ENCODE assay signal across 11 cellular contexts in the genomic region with DNA sequence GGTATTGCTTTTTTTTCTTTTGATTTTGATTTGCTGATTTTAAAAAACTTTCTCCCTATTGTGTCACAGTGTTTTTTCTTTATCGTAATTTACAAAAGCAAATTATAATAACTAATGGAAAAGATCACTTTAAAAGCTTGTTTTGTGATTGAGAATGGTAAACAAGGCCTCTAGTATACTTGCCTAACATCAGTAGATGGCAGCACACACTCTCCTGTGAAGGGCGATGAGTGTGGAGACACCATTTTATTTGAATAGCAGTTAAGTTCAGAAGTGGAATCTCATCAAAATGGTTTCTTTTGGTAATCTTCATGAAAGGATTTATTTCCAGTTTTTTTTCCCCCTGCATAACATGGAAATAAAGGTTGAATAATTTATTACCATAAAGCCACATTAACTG.
DNase-seq lines count a peak whose midpoint lies in the region; ATAC-seq and TF ChIP-seq lines count a peak whose summit lies in the region.
"Had no signal": no experiment of that assay in that cellular context is flagged by ENCODE, and none has a peak within 500 bp of the region (broad histone marks: within the 10 kb centered on the region; RNA-seq: fewer than 3 reads in every experiment).

No MANE protein-coding gene starts in this region.

- DNase-seq in COLO829 (ENCODE audit: low spot score) (peak; percentile 8), IMR-90 (peak; percentile 0), SHP77 (lab: John Stamatoyannopoulos, UW) (peak; percentile 7 to 12), iPS-NIHi7 (ENCODE audit: extremely low spot score) (peak; percentile 49), HuH-7.5 (ENCODE audit: low spot score) (no peak), HK-2 (ENCODE audit: unreplicated experiment) (no peak)
- no peak for DNase-seq in CD4-positive, alpha-beta T cell
- no peak for DNase-seq in activated CD8-positive, alpha-beta memory T cell treated with anti-CD3 and anti-CD28 coated beads, Interleukin-2, amount 50 U/mL, for 4 hours
- DNase-seq: RPMI8226, upper lobe of left lung had no signal

- no peak overlapping the region for H4K8ac ChIP-seq in IMR-90 (ENCODE audit: low read depth in 2 of 2, low read length in 2 of 2)

- dilution Hi-C loops in IMR-90 (cut with HindIII; ENCODE audit: low sequenced_read_pairs, unreplicated experiment): no loop called here

- TF ChIP-seq CTCF in IMR-90 (conservative IDR thresholded peaks at IDR 0.05; ENCODE audit: low read depth, low read length): no peak
- TF ChIP-seq CTCF in CD4-positive, alpha-beta T cell (IDR thresholded peaks at IDR 0.05): no peak

- no peaks in the 10 kb centered on the region for H3K9me1 ChIP-seq in IMR-90 (ENCODE audit: insufficient read depth, low read length)

- no peak overlapping the region for H3K4me2 ChIP-seq in IMR-90 (ENCODE audit: low read depth, low read length)

- no peak overlapping the region for H3K23ac ChIP-seq in IMR-90 (ENCODE audit: low read depth, low read length)

- H3K4me1 ChIP-seq in IMR-90 (ENCODE audit: control insufficient read depth, insufficient read depth, low read length): no peaks in the 10 kb centered on the region
- H3K4me1 ChIP-seq: upper lobe of left lung had no signal

- no peaks in the 10 kb centered on the region for H3K9me3 ChIP-seq in IMR-90 (ENCODE audit: control insufficient read depth, insufficient read depth, low read length)
- H3K9me3 ChIP-seq in CD4-positive, alpha-beta T cell (ENCODE audit: control insufficient read depth, low read length): no peaks in the 10 kb centered on the region
- H3K9me3 ChIP-seq: upper lobe of left lung had no signal

- no peak overlapping the region for H4K5ac ChIP-seq in IMR-90 (ENCODE audit: low read depth, low read length)

- no peak for TF ChIP-seq RAD21 in IMR-90 (IDR thresholded peaks at IDR 0.05; ENCODE audit: low read length)

- H3K9ac ChIP-seq in IMR-90 (ENCODE audit: low read depth, low read length): no peak overlapping the region

- no peak overlapping the region for H2BK120ac ChIP-seq in IMR-90 (ENCODE audit: low read depth, low read length)

- no peak overlapping the region for H3K56ac ChIP-seq in IMR-90 (ENCODE audit: extremely low read depth, insufficient read depth, low read length)

- intact Hi-C loops in IMR-90 (cut with micrococcal nuclease): no loop called here
- intact Hi-C loops in CD4-positive, alpha-beta T cell (cut with DNase I, micrococcal nuclease): no loop called here

- no peak overlapping the region for H2BK5ac ChIP-seq in IMR-90 (ENCODE audit: low read depth, low read length, poor library complexity, severe bottlenecking)

- POLR2A ChIA-PET in IMR-90 (lab: Charles Lee; ENCODE audit: unreplicated experiment): no interaction called here
- POLR2A ChIA-PET in CD4-positive, alpha-beta T cell (lab: Charles Lee): no interaction called here

- no peak overlapping the region for H2BK20ac ChIP-seq in IMR-90 (ENCODE audit: low read depth, low read length)

- no peak overlapping the region for H3K4ac ChIP-seq in IMR-90 (ENCODE audit: low read depth, low read length)

- H3K36me3 ChIP-seq in IMR-90 (ENCODE audit: control insufficient read depth, insufficient read depth, low read length): no peaks in the 10 kb centered on the region
- H3K36me3 ChIP-seq: upper lobe of left lung had no signal

- H4K91ac ChIP-seq in IMR-90 (ENCODE audit: insufficient read depth, low read depth, low read length): no peak overlapping the region

- no peak overlapping the region for H3K27ac ChIP-seq in IMR-90 (ENCODE audit: insufficient read depth, low read length)
- H3K27ac ChIP-seq in CD4-positive, alpha-beta T cell (ENCODE audit: low read depth, low read length): no peak overlapping the region
- H3K27ac ChIP-seq: upper lobe of left lung had no signal

- no peaks in the 10 kb centered on the region for H3K9me3 Mint-ChIP-seq in CD4-positive, alpha-beta T cell
- H3K9me3 Mint-ChIP-seq: central memory CD8-positive, alpha-beta T cell had no signal

- TF ChIP-seq POLR2A in IMR-90 (IDR thresholded peaks at IDR 0.05; ENCODE audit: low read depth, low read length): no peak

- CTCF ChIA-PET in IMR-90 (lab: Yijun Ruan, JAX): no interaction called here
- CTCF ChIA-PET in CD4-positive, alpha-beta T cell (lab: Charles Lee): no interaction called here

- no CpG with 5 or more reads among the region's 2 CpGs for WGBS in IMR-90 (ENCODE audit: extremely low coverage in 2 of 2, insufficient read length in 1 of 2), 2 experiments

- in situ Hi-C loops in IMR-90 (cut with MboI; ENCODE audit: low sequenced_read_pairs): no loop called here

- ATAC-seq in IMR-90 (ENCODE audit: low read depth): no peak
- no peak for ATAC-seq in CD4-positive, alpha-beta T cell (ENCODE audit: poor library complexity)

- H3K4me1 Mint-ChIP-seq in CD4-positive, alpha-beta T cell (ENCODE audit: low read depth): no peaks in the 10 kb centered on the region
- H3K4me1 Mint-ChIP-seq: central memory CD8-positive, alpha-beta T cell had no signal

- no peak overlapping the region for H3K18ac ChIP-seq in IMR-90 (ENCODE audit: low read depth, low read length)

- H3K79me1 ChIP-seq in IMR-90 (ENCODE audit: low read depth in 1 of 2, low read length in 2 of 2): no peaks in the 10 kb centered on the region

- no peaks in the 10 kb centered on the region for H3K27me3 Mint-ChIP-seq in CD4-positive, alpha-beta T cell
- H3K27me3 Mint-ChIP-seq: central memory CD8-positive, alpha-beta T cell had no signal

- H3K36me3 Mint-ChIP-seq in CD4-positive, alpha-beta T cell (ENCODE audit: low read depth): no peaks in the 10 kb centered on the region

- no peaks in the 10 kb centered on the region; the same call in none of the 2 replicates for H3K27me3 ChIP-seq in IMR-90 (ENCODE audit: control insufficient read depth, insufficient read depth, low read length)
- H3K27me3 ChIP-seq in CD4-positive, alpha-beta T cell (ENCODE audit: control insufficient read depth, insufficient read depth, low read length): no peaks in the 10 kb centered on the region
- H3K27me3 ChIP-seq: upper lobe of left lung had no signal

- H3K27ac Mint-ChIP-seq in CD4-positive, alpha-beta T cell: no peak overlapping the region

- no peak overlapping the region for H3K14ac ChIP-seq in IMR-90 (replicated peaks; ENCODE audit: low read depth, low read length)

- H3K4me3 Mint-ChIP-seq in CD4-positive, alpha-beta T cell: no peak overlapping the region
- H3K4me3 Mint-ChIP-seq: central memory CD8-positive, alpha-beta T cell had no signal

- BruUV-seq in IMR-90 (replicated peaks; lab: Mats Ljungman, UMichigan): no TSS peak

- H3K4me3 ChIP-seq in IMR-90 (ENCODE audit: insufficient read depth, low read depth, low read length): no peak overlapping the region
- H3K4me3 ChIP-seq: upper lobe of left lung had no signal

- H2AK5ac ChIP-seq in IMR-90 (ENCODE audit: low read depth, low read length): no peak overlapping the region

- no peak overlapping the region for H2AK9ac ChIP-seq in IMR-90 (replicated peaks; ENCODE audit: low read depth, low read length, poor library complexity)

- no peak overlapping the region for H2AFZ ChIP-seq in IMR-90 (replicated peaks; ENCODE audit: low read length, poor library complexity)

- no peak overlapping the region for H2BK15ac ChIP-seq in IMR-90 (ENCODE audit: low read depth, low read length)

- no peaks in the 10 kb centered on the region for H4K20me1 ChIP-seq in IMR-90 (ENCODE audit: insufficient read depth, low read length)

TF ChIP-seq in IMR-90, 13 proteins besides CTCF, POLR2A, EP300 and RAD21:
- TF ChIP-seq MAZ (IDR thresholded peaks at IDR 0.05; ENCODE audit: borderline replicate concordance, low read depth, low read length) (no peak), MXI1 (IDR thresholded peaks at IDR 0.05; ENCODE audit: borderline replicate concordance, low read depth, low read length) (no peak), NFE2L2 (IDR thresholded peaks at IDR 0.05; ENCODE audit: low read depth, low read length) (no peak), RFX5 (IDR thresholded peaks at IDR 0.05; ENCODE audit: low read depth, low read length) (no peak), BHLHE40 (IDR thresholded peaks at IDR 0.05; ENCODE audit: low read depth, low read length) (no peak), CHD1 (IDR thresholded peaks at IDR 0.05; ENCODE audit: low read depth, low read length) (no peak)

Comparison
In these comparisons a context has a peak if more than half of its experiments do, and no peak if none do; other contexts are left out.
1. DNase-seq: peak in COLO829 (single experiment), IMR-90 (single experiment), SHP77 (2 of 2) and iPS-NIHi7 (single experiment); none in HuH-7.5 (single experiment), HK-2 (single experiment), CD4-positive, alpha-beta T cell (0 of 10) and activated CD8-positive, alpha-beta memory T cell treated with anti-CD3 and anti-CD28 coated beads, Interleukin-2, amount 50 U/mL, for 4 hours (single experiment).